9 cellular contexts compared by ENCODE assay signal in the genomic region with DNA sequence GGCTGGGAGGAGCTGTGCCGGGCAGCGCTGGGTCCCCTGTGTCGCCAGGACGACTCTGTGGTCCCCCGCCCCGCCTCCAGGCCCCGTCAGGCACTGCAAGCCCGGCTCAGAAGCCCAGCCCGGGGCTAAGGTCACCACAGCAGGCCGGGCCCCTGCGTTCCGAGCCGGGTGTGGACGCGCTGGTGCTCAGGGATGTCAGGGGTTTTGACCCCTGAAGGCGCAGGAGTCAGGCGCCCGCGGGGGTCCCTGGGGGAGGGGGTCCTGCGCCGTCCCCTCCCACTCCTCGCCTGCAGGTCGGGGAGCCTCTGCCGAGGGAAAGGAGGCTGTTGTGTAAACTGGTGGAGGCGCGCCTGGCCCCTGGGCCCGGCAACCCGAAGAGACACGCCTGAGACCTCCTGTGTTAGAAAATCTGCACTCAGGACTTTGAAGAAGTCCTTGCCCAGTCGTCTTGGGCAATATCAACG. TPM values are rescaled to one million over a fixed set of nuclear protein-coding genes. Genes with fewer than 3 reads are reported as not detected.
DNase-seq lines count a peak whose midpoint lies in the region; ATAC-seq and TF ChIP-seq lines count a peak whose summit lies in the region.
"Had no signal": no experiment of that assay in that cellular context is flagged by ENCODE, and none has a peak within 500 bp of the region (broad histone marks: within the 10 kb centered on the region; RNA-seq: fewer than 3 reads in every experiment).

No MANE protein-coding gene starts in this region.

- no TSS peak for BruUV-seq in IMR-90 (replicated peaks; lab: Mats Ljungman, UMichigan)

- H2BK120ac ChIP-seq in IMR-90 (ENCODE audit: low read depth, low read length), result no peak overlapping the region

- no peak overlapping the region for H4K91ac ChIP-seq in IMR-90 (ENCODE audit: insufficient read depth, low read depth, low read length)

- H2BK5ac ChIP-seq in IMR-90 (ENCODE audit: low read depth, low read length, poor library complexity, severe bottlenecking), result no peak overlapping the region

- no peak for DNase-seq in IMR-90
- peak; percentile 13 for DNase-seq in astrocyte of the hippocampus (ENCODE audit: low read depth, low spot score)
- DNase-seq in left kidney (ENCODE audit: low read depth, low spot score), result peak; percentile 76
- DNase-seq in left lobe of liver (ENCODE audit: low spot score), result no peak
- no peak for DNase-seq in SHP77 (lab: John Stamatoyannopoulos, UW)
- DNase-seq in NCI-H2196 (lab: John Stamatoyannopoulos, UW; ENCODE audit: unreplicated experiment), result no peak

- H4K8ac ChIP-seq in IMR-90 (ENCODE audit: low read depth in 2 of 2, low read length in 2 of 2), result no peak overlapping the region

- H2AFZ ChIP-seq in IMR-90 (replicated peaks; ENCODE audit: low read length, poor library complexity), result peak overlapping the region; percentile 51

- TF ChIP-seq POLR2A in IMR-90 (IDR thresholded peaks at IDR 0.05; ENCODE audit: low read depth, low read length), result no peak

- H3K9ac ChIP-seq in IMR-90 (ENCODE audit: low read depth, low read length), result no peak overlapping the region

- H3K27me3 ChIP-seq in IMR-90 (ENCODE audit: control insufficient read depth, insufficient read depth, low read length), result peaks cover 2% of the 10 kb centered on the region

- TF ChIP-seq RAD21 in IMR-90 (IDR thresholded peaks at IDR 0.05; ENCODE audit: low read length), result no peak

- no peak for TF ChIP-seq CTCF in IMR-90 (conservative IDR thresholded peaks at IDR 0.05; ENCODE audit: low read depth, low read length)

- H3K9me1 ChIP-seq in IMR-90 (ENCODE audit: insufficient read depth, low read length), result peaks cover 4% of the 10 kb centered on the region

- H3K9me3 ChIP-seq in IMR-90 (ENCODE audit: control insufficient read depth, insufficient read depth, low read length), result no peaks in the 10 kb centered on the region

- H3K79me1 ChIP-seq in IMR-90 (ENCODE audit: low read depth in 1 of 2, low read length in 2 of 2), result no peaks in the 10 kb centered on the region

- CTCF ChIA-PET in IMR-90 (lab: Yijun Ruan, JAX), result interaction anchor here (0.6 kb wide), 1 partner anchor 418 kb away, joined by 4 read pairs; no protein-coding TSS in a partner anchor

- H2BK20ac ChIP-seq in IMR-90 (ENCODE audit: low read depth, low read length), result no peak overlapping the region

- H3K4ac ChIP-seq in IMR-90 (ENCODE audit: low read depth, low read length), result no peak overlapping the region

- in situ Hi-C loops in IMR-90 (cut with MboI; ENCODE audit: low sequenced_read_pairs), result no loop called here

- peak overlapping the region; percentile 51 for H3K4me3 Mint-ChIP-seq in stimulated activated naive CD8-positive, alpha-beta T cell treated with anti-CD3 and anti-CD28 coated beads, Interleukin-15, Interleukin-2, amounts not matched to agents 100 ng/mL and 50 ng/mL, for 24 hours

- no peaks in the 10 kb centered on the region for H3K36me3 Mint-ChIP-seq in stimulated activated naive CD8-positive, alpha-beta T cell treated with anti-CD3 and anti-CD28 coated beads, Interleukin-15, Interleukin-2, amounts not matched to agents 100 ng/mL and 50 ng/mL, for 24 hours (ENCODE audit: low read depth)

- no peak overlapping the region for H3K4me2 ChIP-seq in IMR-90 (ENCODE audit: low read depth, low read length)

- H4K5ac ChIP-seq in IMR-90 (ENCODE audit: low read depth, low read length), result no peak overlapping the region

- H3K36me3 ChIP-seq in IMR-90 (ENCODE audit: control insufficient read depth, insufficient read depth, low read length), result no peaks in the 10 kb centered on the region

- H3K27ac Mint-ChIP-seq in stimulated activated naive CD8-positive, alpha-beta T cell treated with anti-CD3 and anti-CD28 coated beads, Interleukin-15, Interleukin-2, amounts not matched to agents 100 ng/mL and 50 ng/mL, for 24 hours, result no peak overlapping the region

- H2BK15ac ChIP-seq in IMR-90 (ENCODE audit: low read depth, low read length), result no peak overlapping the region

- ATAC-seq in IMR-90 (ENCODE audit: low read depth) (no peak), left lobe of liver (no peak)

- dilution Hi-C loops in IMR-90 (cut with HindIII; ENCODE audit: low sequenced_read_pairs, unreplicated experiment), result no loop called here

- H3K27ac ChIP-seq in IMR-90 (ENCODE audit: insufficient read depth, low read length), result no peak overlapping the region
- H3K27ac ChIP-seq: SK-N-MC had no signal

- POLR2A ChIA-PET in IMR-90 (lab: Charles Lee; ENCODE audit: unreplicated experiment), result no interaction called here

- no peak overlapping the region for H3K4me3 ChIP-seq in IMR-90 (ENCODE audit: insufficient read depth, low read depth, low read length)
- H3K4me3 ChIP-seq: SK-N-MC had no signal

- no peaks in the 10 kb centered on the region for H4K20me1 ChIP-seq in IMR-90 (ENCODE audit: insufficient read depth, low read length)

- no peaks in the 10 kb centered on the region for H3K9me3 Mint-ChIP-seq in stimulated activated naive CD8-positive, alpha-beta T cell treated with anti-CD3 and anti-CD28 coated beads, Interleukin-15, Interleukin-2, amounts not matched to agents 100 ng/mL and 50 ng/mL, for 24 hours

- H3K14ac ChIP-seq in IMR-90 (replicated peaks; ENCODE audit: low read depth, low read length), result no peak overlapping the region

- H2AK9ac ChIP-seq in IMR-90 (replicated peaks; ENCODE audit: low read depth, low read length, poor library complexity), result no peak overlapping the region

- WGBS in IMR-90 (ENCODE audit: extremely low coverage in 2 of 2, insufficient read length in 1 of 2), 2 experiments, result 25% methylated on average over 13 of the region's 31 CpGs; no CpG with 5 or more reads in 1 of the 2 experiments

- H3K4me1 ChIP-seq in IMR-90 (ENCODE audit: control insufficient read depth, insufficient read depth, low read length), result no peaks in the 10 kb centered on the region

- H2AK5ac ChIP-seq in IMR-90 (ENCODE audit: low read depth, low read length), result no peak overlapping the region

- no peak overlapping the region for H3K23ac ChIP-seq in IMR-90 (ENCODE audit: low read depth, low read length)

- H3K56ac ChIP-seq in IMR-90 (ENCODE audit: extremely low read depth, insufficient read depth, low read length), result no peak overlapping the region

- H3K18ac ChIP-seq in IMR-90 (ENCODE audit: low read depth, low read length), result no peak overlapping the region

- peaks cover 19% of the 10 kb centered on the region for H3K4me1 Mint-ChIP-seq in stimulated activated naive CD8-positive, alpha-beta T cell treated with anti-CD3 and anti-CD28 coated beads, Interleukin-15, Interleukin-2, amounts not matched to agents 100 ng/mL and 50 ng/mL, for 24 hours (ENCODE audit: low read depth)

- intact Hi-C loops in IMR-90 (cut with micrococcal nuclease), result no loop called here

- peaks cover 66% of the 10 kb centered on the region for H3K27me3 Mint-ChIP-seq in stimulated activated naive CD8-positive, alpha-beta T cell treated with anti-CD3 and anti-CD28 coated beads, Interleukin-15, Interleukin-2, amounts not matched to agents 100 ng/mL and 50 ng/mL, for 24 hours

TF ChIP-seq in IMR-90, 13 proteins besides CTCF, POLR2A, EP300 and RAD21:
- no peak for TF ChIP-seq SMC3 (IDR thresholded peaks at IDR 0.05; ENCODE audit: low read depth, low read length)
- no peak for TF ChIP-seq FOS (IDR thresholded peaks at IDR 0.05; ENCODE audit: low read depth, low read length)

RNA-seq across cellular contexts. Expression of gene TMEM54, which starts 23.7 kb away (rescaled TPM):
- total RNA-seq in IMR-90 (2012; rRNA removed), result 25.5 and 33.1 TPM in 2 replicates
- 75.2 and 82.4 TPM in 2 replicates for polyA plus RNA-seq in IMR-90 (2012; rRNA removed)
- polyA plus RNA-seq in IMR-90 (2012; cell fraction: cytosol; rRNA removed), result 49.6 and 120 TPM in 2 replicates
- 20.6 and 49.4 TPM in 2 replicates for polyA plus RNA-seq in IMR-90 (2012; cell fraction: nucleus; rRNA removed; ENCODE audit: low replicate concordance)
- total RNA-seq in left lobe of liver, result 6.1 TPM

RNA-seq across cellular contexts. Expression of gene HPCA, which starts 38.6 kb away (rescaled TPM):
- total RNA-seq in IMR-90 (2012; rRNA removed), result not detected in 2 replicates
- 0.22 and 0.30 TPM in 2 replicates for polyA plus RNA-seq in IMR-90 (2012; rRNA removed)
- polyA plus RNA-seq in IMR-90 (2012; cell fraction: cytosol; rRNA removed), result 0.08 and 0.29 TPM in 2 replicates
- 0.37 and 0.44 TPM in 2 replicates for polyA plus RNA-seq in IMR-90 (2012; cell fraction: nucleus; rRNA removed; ENCODE audit: low replicate concordance)
- total RNA-seq in left lobe of liver, result not detected
- total RNA-seq: epithelial cell of proximal tubule had no signal

RNA-seq across cellular contexts. Expression of gene RNF19B, which starts 39.7 kb away (rescaled TPM):
- total RNA-seq in IMR-90 (2012; rRNA removed) (9.2 and 10.0 TPM in 2 replicates), left lobe of liver (6.6 TPM)
- polyA plus RNA-seq in IMR-90 (2012; rRNA removed), result 11.4 and 11.6 TPM in 2 replicates
- polyA plus RNA-seq in IMR-90 (2012; cell fraction: cytosol; rRNA removed), result 9.2 and 10.4 TPM in 2 replicates
- polyA plus RNA-seq in IMR-90 (2012; cell fraction: nucleus; rRNA removed; ENCODE audit: low replicate concordance), result 6.9 and 12.0 TPM in 2 replicates

RNA-seq across cellular contexts. Expression of gene FNDC5, which starts 54.2 kb away (rescaled TPM):
- 1.6 and 1.7 TPM in 2 replicates for total RNA-seq in IMR-90 (2012; rRNA removed)
- 1.2 and 1.5 TPM in 2 replicates for polyA plus RNA-seq in IMR-90 (2012; rRNA removed)
- polyA plus RNA-seq in IMR-90 (2012; cell fraction: cytosol; rRNA removed), result 0.74 and 0.98 TPM in 2 replicates
- 3.2 and 4.6 TPM in 2 replicates for polyA plus RNA-seq in IMR-90 (2012; cell fraction: nucleus; rRNA removed; ENCODE audit: low replicate concordance)
- 5.4 TPM for total RNA-seq in left lobe of liver
- total RNA-seq: epithelial cell of proximal tubule had no signal

Comparison
In these comparisons a context has a peak if more than half of its experiments do, and no peak if none do; other contexts are left out.
1. DNase-seq: peak in astrocyte of the hippocampus (single experiment) and left kidney (single experiment); none in IMR-90 (single experiment), left lobe of liver (single experiment), SHP77 (0 of 2) and NCI-H2196 (single experiment).